In genomic region chr18:650428-650858, GRCh38 we compare ENCODE assay signal across 1 cellular context.
A peak's percentile ranks its signal among the peaks of the same experiment; 100 is the strongest.
TF ChIP-seq lines count a peak whose summit lies in the region.

No MANE protein-coding gene starts in this region.

TF ChIP-seq in K562, 482 proteins besides CTCF, POLR2A, EP300 and RAD21 (continued from another document and continues in another):
- no peak for TF ChIP-seq MXD1 (CRISPR knock-in tag; IDR thresholded peaks at IDR 0.05; ENCODE audit: borderline replicate concordance, poor library complexity, severe bottlenecking)
- no peak for TF ChIP-seq YBX1 (IDR thresholded peaks at IDR 0.05)
- no peak for TF ChIP-seq TAL1 (IDR thresholded peaks at IDR 0.05)
- no peak for TF ChIP-seq ZNF778 (CRISPR knock-in tag; IDR thresholded peaks at IDR 0.05)
- TF ChIP-seq ETV5 (CRISPR knock-in tag; IDR thresholded peaks at IDR 0.05; ENCODE audit: low read depth) = no peak
- no peak for TF ChIP-seq ZNF395 (CRISPR knock-in tag; IDR thresholded peaks at IDR 0.05)
- no peak for TF ChIP-seq MBD1 (CRISPR knock-in tag; IDR thresholded peaks at IDR 0.05)
- TF ChIP-seq FOSL1 (tag; conservative IDR thresholded peaks at IDR 0.05) = no peak; the same call in 1 of the 2 replicates
- TF ChIP-seq ZNF124 (CRISPR knock-in tag; IDR thresholded peaks at IDR 0.05) = no peak
- no peak for TF ChIP-seq TAF1 (IDR thresholded peaks at IDR 0.05; ENCODE audit: control insufficient read depth, extremely low read depth, insufficient read depth, low read length, severe bottlenecking)
- no peak for TF ChIP-seq DEAF1 (CRISPR knock-in tag; IDR thresholded peaks at IDR 0.05)
- no peak for TF ChIP-seq GATAD2B (IDR thresholded peaks at IDR 0.05; ENCODE audit: borderline replicate concordance)
- TF ChIP-seq HDGF (IDR thresholded peaks at IDR 0.05) = peak; percentile 72; the same call in 1 of the 2 replicates
- TF ChIP-seq SP2 (IDR thresholded peaks at IDR 0.05; ENCODE audit: extremely low read depth, low read depth, low read length, poor library complexity, severe bottlenecking) = no peak
- no peak for TF ChIP-seq HEY1 (CRISPR knock-in tag; IDR thresholded peaks at IDR 0.05; ENCODE audit: borderline replicate concordance)
- TF ChIP-seq TSC22D4 (tag; IDR thresholded peaks at IDR 0.05) = no peak
- TF ChIP-seq TCF3 (CRISPR knock-in tag; IDR thresholded peaks at IDR 0.05) = peak; percentile 18; the same call in 1 of the 2 replicates
- no peak for TF ChIP-seq BMI1 (IDR thresholded peaks at IDR 0.05; ENCODE audit: low read length)
- TF ChIP-seq PHF20 (IDR thresholded peaks at IDR 0.05; ENCODE audit: partially characterized antibody) = no peak
- TF ChIP-seq USF1 (CRISPR knock-in tag; IDR thresholded peaks at IDR 0.05) = no peak
- TF ChIP-seq BRD4 (IDR thresholded peaks at IDR 0.05) = no peak
- TF ChIP-seq TAF9B (IDR thresholded peaks at IDR 0.05; ENCODE audit: partially characterized antibody) = peak; percentile 17
- no peak for TF ChIP-seq TCF15 (CRISPR knock-in tag; IDR thresholded peaks at IDR 0.05)
- no peak for TF ChIP-seq THAP12 (CRISPR knock-in tag; IDR thresholded peaks at IDR 0.05)
- TF ChIP-seq ZNF764 (CRISPR knock-in tag; IDR thresholded peaks at IDR 0.05; ENCODE audit: low read depth) = no peak
- no peak for TF ChIP-seq FOXJ2 (tag; IDR thresholded peaks at IDR 0.05)
- TF ChIP-seq TEAD2 (tag; IDR thresholded peaks at IDR 0.05) = no peak
- no peak for TF ChIP-seq E2F8 (IDR thresholded peaks at IDR 0.05; ENCODE audit: low read depth, partially characterized antibody)
- TF ChIP-seq ZC3H11A (IDR thresholded peaks at IDR 0.05; ENCODE audit: low read depth, low read length) = no peak
- no peak for TF ChIP-seq RBM22 (IDR thresholded peaks at IDR 0.05; ENCODE audit: low read depth, low read length, poor library complexity, severe bottlenecking)
- no peak for TF ChIP-seq POLR3A (IDR thresholded peaks at IDR 0.05; ENCODE audit: borderline replicate concordance, extremely low read depth, insufficient read depth, insufficient read length)
- TF ChIP-seq CHCHD3 (CRISPR knock-in tag; IDR thresholded peaks at IDR 0.05) = no peak
- no peak for TF ChIP-seq NR2C1 (IDR thresholded peaks at IDR 0.05)
- no peak for TF ChIP-seq NR2C1 (tag; IDR thresholded peaks at IDR 0.05)
- TF ChIP-seq ZNF780A (CRISPR knock-in tag; IDR thresholded peaks at IDR 0.05) = no peak
- TF ChIP-seq NFATC3 (IDR thresholded peaks at IDR 0.05) = peak; percentile 60; the same call in 1 of the 2 replicates
- TF ChIP-seq E2F3 (CRISPR knock-in tag; IDR thresholded peaks at IDR 0.05) = no peak
- TF ChIP-seq KLF13 (tag; IDR thresholded peaks at IDR 0.05; ENCODE audit: borderline replicate concordance, low read depth) = no peak
- peak; percentile 75 for TF ChIP-seq RFX1 (IDR thresholded peaks at IDR 0.05)
- TF ChIP-seq XRCC5 (IDR thresholded peaks at IDR 0.05; ENCODE audit: low read depth, low read length) = no peak
- no peak for TF ChIP-seq MTA1 (IDR thresholded peaks at IDR 0.05; ENCODE audit: borderline replicate concordance)
- TF ChIP-seq TEAD1 (CRISPR knock-in tag; IDR thresholded peaks at IDR 0.05) = no peak
- TF ChIP-seq ARNT (IDR thresholded peaks at IDR 0.05) = peak in 1 of 2 experiments; percentile 65; a peak in 1 of 4 replicates
- no peak for TF ChIP-seq PREB (CRISPR knock-in tag; IDR thresholded peaks at IDR 0.05)
- TF ChIP-seq ZNF274 (IDR thresholded peaks at IDR 0.05; ENCODE audit: borderline replicate concordance, low read depth, low read length) = no peak
- TF ChIP-seq SIRT6 (IDR thresholded peaks at IDR 0.05; ENCODE audit: low read depth, low read length) = no peak
- TF ChIP-seq TCF7L2 (IDR thresholded peaks at IDR 0.05; ENCODE audit: low read depth, low read length) = no peak
- no peak for TF ChIP-seq HDAC3 (IDR thresholded peaks at IDR 0.05; ENCODE audit: borderline replicate concordance, partially characterized antibody)
- no peak for TF ChIP-seq HNRNPUL1 (IDR thresholded peaks at IDR 0.05; ENCODE audit: low read length)
- TF ChIP-seq ATF3 (IDR thresholded peaks at IDR 0.05) = no peak; the same call in 1 of the 2 replicates
- TF ChIP-seq ATF3 (CRISPR knock-in tag; conservative IDR thresholded peaks at IDR 0.05) = no peak
- no peak for TF ChIP-seq TRIM25 (IDR thresholded peaks at IDR 0.05; ENCODE audit: borderline replicate concordance)
- no peak for TF ChIP-seq ELF2 (CRISPR knock-in tag; IDR thresholded peaks at IDR 0.05)
- TF ChIP-seq PRMT5 (CRISPR knock-in tag; IDR thresholded peaks at IDR 0.05) = no peak
- TF ChIP-seq TFAP4 (CRISPR knock-in tag; IDR thresholded peaks at IDR 0.05; ENCODE audit: borderline replicate concordance) = no peak
- no peak for TF ChIP-seq CGGBP1 (CRISPR knock-in tag; IDR thresholded peaks at IDR 0.05)
- TF ChIP-seq RBM25 (IDR thresholded peaks at IDR 0.05; ENCODE audit: low read depth, low read length, severe bottlenecking) = no peak
